16 cellular contexts compared by ENCODE assay signal in genomic region chr10:70774810-70775678, GRCh38. TPM values are rescaled to one million over a fixed set of nuclear protein-coding genes. Genes with fewer than 3 reads are reported as not detected.
DNase-seq lines count a peak whose midpoint lies in the region; ATAC-seq and TF ChIP-seq lines count a peak whose summit lies in the region.
"Had no signal": no experiment of that assay in that cellular context is flagged by ENCODE, and none has a peak within 500 bp of the region (broad histone marks: within the 10 kb centered on the region; RNA-seq: fewer than 3 reads in every experiment).

No MANE protein-coding gene starts in this region.

- H3K4me1 ChIP-seq in HCT116 (ENCODE audit: control insufficient read depth in 1 of 2, insufficient read depth in 2 of 2, low read length in 2 of 2) (peaks cover 0 to 27% of the 10 kb centered on the region in 2 experiments; a peak in 2 of 4 replicates), osteoblast (ENCODE audit: insufficient read depth, low read length) (no peaks in the 10 kb centered on the region), neural progenitor cell (no peaks in the 10 kb centered on the region)
- H3K4me1 ChIP-seq: psoas muscle had no signal

- CTCF ChIA-PET in HCT116 (lab: Charles Lee): no interaction called here

- H3K9me3 ChIP-seq in HCT116 (ENCODE audit: control insufficient read depth in 1 of 2, insufficient read depth in 1 of 2, low read depth in 1 of 2, low read length in 2 of 2) (no peaks in the 10 kb centered on the region), osteoblast (ENCODE audit: low read depth, low read length) (no peaks in the 10 kb centered on the region), neural progenitor cell (ENCODE audit: low read depth) (no peaks in the 10 kb centered on the region)
- H3K9me3 ChIP-seq: BLaER1, psoas muscle had no signal

- TF ChIP-seq POLR2A in HCT116 (IDR thresholded peaks at IDR 0.05; ENCODE audit: borderline replicate concordance, extremely low read depth, insufficient read depth, insufficient read length): no peak

- H3K9me2 ChIP-seq in HCT116 (ENCODE audit: insufficient read depth): no peaks in the 10 kb centered on the region

- TF ChIP-seq CTCF in HCT116 (IDR thresholded peaks at IDR 0.05 in 2 of 3, conservative IDR thresholded peaks at IDR 0.05 in 1 of 3; ENCODE audit: borderline replicate concordance in 1 of 3, insufficient read depth in 1 of 3, low read depth in 2 of 3, low read length in 2 of 3): no peak
- TF ChIP-seq CTCF in epithelial cell of esophagus (IDR thresholded peaks at IDR 0.05; ENCODE audit: insufficient read depth, low read depth, low read length, missing control alignments): no peak
- TF ChIP-seq CTCF in osteoblast (IDR thresholded peaks at IDR 0.05; ENCODE audit: extremely low read depth, low read depth, low read length): no peak
- no peak for TF ChIP-seq CTCF in neural progenitor cell (IDR thresholded peaks at IDR 0.05)

- H3K27me3 ChIP-seq in HCT116 (ENCODE audit: insufficient read depth, low read length) (no peaks in the 10 kb centered on the region), osteoblast (ENCODE audit: insufficient read depth, low read length) (peaks cover 1% of the 10 kb centered on the region), neural progenitor cell (no peaks in the 10 kb centered on the region)
- H3K27me3 ChIP-seq: BLaER1 had no signal

- ATAC-seq in HCT116 (0 out of 2 replicates have a peak, but pooled peaks have one; percentile 38), HG03457 (IDR thresholded peaks at IDR 0.05; ENCODE audit: unreplicated experiment) (no peak)
- ATAC-seq: psoas muscle had no signal

- peaks cover 10% of the 10 kb centered on the region for H3K27me3 Mint-ChIP-seq in neural progenitor cell (ENCODE audit: insufficient read depth, low read depth)

- H3K79me2 ChIP-seq in HCT116 (ENCODE audit: insufficient read depth, low read length) (no peaks in the 10 kb centered on the region), osteoblast (ENCODE audit: insufficient read depth, low read length) (no peaks in the 10 kb centered on the region), neural progenitor cell (ENCODE audit: low read depth) (no peaks in the 10 kb centered on the region)

- H4K20me1 ChIP-seq in HCT116 (ENCODE audit: insufficient read depth) (no peaks in the 10 kb centered on the region), osteoblast (ENCODE audit: insufficient read depth, low read length) (no peaks in the 10 kb centered on the region), neural progenitor cell (ENCODE audit: low read depth) (no peaks in the 10 kb centered on the region)
- H4K20me1 ChIP-seq: BLaER1 had no signal

- H3K4me3 ChIP-seq in HCT116 (replicated peaks in 1 of 2; ENCODE audit: low read depth in 1 of 2, low read length in 2 of 2) (no peak overlapping the region), epithelial cell of esophagus (ENCODE audit: low read length) (no peak overlapping the region), osteoblast (ENCODE audit: insufficient read depth, low read length) (no peak overlapping the region), neural progenitor cell (no peak overlapping the region)
- H3K4me3 ChIP-seq: BLaER1, psoas muscle, SK-N-MC had no signal

- intact Hi-C loops in HCT116 (cut with micrococcal nuclease): no loop called here

- H3K36me3 Mint-ChIP-seq in neural progenitor cell: no peaks in the 10 kb centered on the region

- no peak for TF ChIP-seq RAD21 in HCT116 (IDR thresholded peaks at IDR 0.05; ENCODE audit: low read depth)

- H3K4me2 ChIP-seq in HCT116 (ENCODE audit: low read length) (no peak overlapping the region), osteoblast (ENCODE audit: insufficient read depth, low read length) (no peak overlapping the region), neural progenitor cell (no peak overlapping the region)
- H3K4me2 ChIP-seq: BLaER1 had no signal

- H3K36me3 ChIP-seq in HCT116 (ENCODE audit: control insufficient read depth in 1 of 2, insufficient read depth in 2 of 2, low read length in 2 of 2) (no peaks in the 10 kb centered on the region), osteoblast (ENCODE audit: insufficient read depth, low read length) (no peaks in the 10 kb centered on the region), neural progenitor cell (no peaks in the 10 kb centered on the region)
- H3K36me3 ChIP-seq: BLaER1 had no signal

- no peaks in the 10 kb centered on the region for H3F3A ChIP-seq in neural progenitor cell (ENCODE audit: low read depth)

- DNase-seq in GM03348 (ENCODE audit: low spot score) (peak; percentile 4), HCT116 (ENCODE audit: low read depth, low spot score) (no peak), epithelial cell of esophagus (ENCODE audit: low read depth) (peak; percentile 45), osteoblast (ENCODE audit: insufficient read length, low spot score, missing footprints) (peak; percentile 85), neural progenitor cell (ENCODE audit: low spot score) (no peak), NCI-H128 (lab: John Stamatoyannopoulos, UW; ENCODE audit: unreplicated experiment) (no peak)
- DNase-seq: anterior cingulate cortex, cortex of kidney, NCI-H146, NCI-H446, psoas muscle had no signal

- POLR2A ChIA-PET in HCT116 (lab: Charles Lee): no interaction called here

- no peak overlapping the region for H3K9ac ChIP-seq in HCT116 (ENCODE audit: low read length)
- no peak overlapping the region for H3K9ac ChIP-seq in neural progenitor cell
- H3K9ac ChIP-seq: BLaER1 had no signal

- BruUV-seq in HCT116 (replicated peaks; lab: Mats Ljungman, UMichigan): no TSS peak

- no peaks in the 10 kb centered on the region for H3K9me3 Mint-ChIP-seq in neural progenitor cell

- RAD21 ChIA-PET in HCT116 (lab: Charles Lee; ENCODE audit: low non-redundant PET in 1 of 2, low total read pairs in 2 of 2, uncharacterized antibody in 2 of 2, unreplicated experiment in 2 of 2): no interaction called here

- H3K27ac Mint-ChIP-seq in neural progenitor cell: no peak overlapping the region

- H3K4me1 Mint-ChIP-seq in neural progenitor cell: peaks cover 2% of the 10 kb centered on the region

- H2AFZ ChIP-seq in HCT116 (ENCODE audit: low read depth, low read length, poor library complexity, severe bottlenecking): no peak overlapping the region
- H2AFZ ChIP-seq in osteoblast (ENCODE audit: low read length): no peak overlapping the region
- no peak overlapping the region for H2AFZ ChIP-seq in neural progenitor cell (replicated peaks)

- no peak overlapping the region for H3K4me3 Mint-ChIP-seq in neural progenitor cell

- H3K27ac ChIP-seq in HCT116 (ENCODE audit: low read depth, low read length) (no peak overlapping the region), osteoblast (ENCODE audit: low read depth, low read length) (no peak overlapping the region), neural progenitor cell (no peak overlapping the region)
- H3K27ac ChIP-seq: BLaER1, psoas muscle, SK-N-MC had no signal

TF ChIP-seq in HCT116, 20 proteins besides CTCF, POLR2A, EP300 and RAD21 (continues in another document):
- no peak for TF ChIP-seq JUND (IDR thresholded peaks at IDR 0.05)
- no peak for TF ChIP-seq ZBTB33 (IDR thresholded peaks at IDR 0.05; ENCODE audit: extremely low read depth, insufficient replicate concordance, low read length)
- TF ChIP-seq TCF7L2 (IDR thresholded peaks at IDR 0.05; ENCODE audit: borderline replicate concordance, extremely low read depth, insufficient read depth, insufficient read length): no peak
- TF ChIP-seq SRF (IDR thresholded peaks at IDR 0.05; ENCODE audit: low read depth): no peak
- no peak for TF ChIP-seq REST (IDR thresholded peaks at IDR 0.05; ENCODE audit: low read depth)
- no peak for TF ChIP-seq POLR2AphosphoS5 (IDR thresholded peaks at IDR 0.05; ENCODE audit: low read depth, low read length)

RNA-seq across cellular contexts. Expression of gene TBATA, which starts 10.1 kb away (rescaled TPM):
- not detected for total RNA-seq in HCT116 (2021; ENCODE audit: unreplicated experiment)
- 0.05 TPM in 1 of 2 replicates, not detected in the other for polyA plus RNA-seq in HCT116 (2012)
- total RNA-seq in osteoblast: not detected in 2 replicates
- total RNA-seq in neural progenitor cell (ENCODE audit: low replicate concordance): not detected in 2 replicates
- total RNA-seq: epithelial cell of proximal tubule, glomerular endothelial cell, psoas muscle had no signal
- polyA plus RNA-seq: psoas muscle had no signal

RNA-seq across cellular contexts. Expression of gene SGPL1, which starts 40.7 kb away (rescaled TPM):
- 69.4 TPM for total RNA-seq in HCT116 (2021; ENCODE audit: unreplicated experiment)
- 38.4 and 43.4 TPM in 2 replicates for polyA plus RNA-seq in HCT116 (2012)
- total RNA-seq in osteoblast: 46.6 and 47.4 TPM in 2 replicates
- 51.5 and 53.6 TPM in 2 replicates for total RNA-seq in neural progenitor cell (ENCODE audit: low replicate concordance)

Comparison
In these comparisons a context has a peak if more than half of its experiments do, and no peak if none do; other contexts are left out.
1. DNase-seq: peak in GM03348 (single experiment), epithelial cell of esophagus (single experiment) and osteoblast (single experiment); none in HCT116 (single experiment), neural progenitor cell (single experiment) and NCI-H128 (single experiment).